1 cellular context compared by ENCODE assay signal in the genomic region with DNA sequence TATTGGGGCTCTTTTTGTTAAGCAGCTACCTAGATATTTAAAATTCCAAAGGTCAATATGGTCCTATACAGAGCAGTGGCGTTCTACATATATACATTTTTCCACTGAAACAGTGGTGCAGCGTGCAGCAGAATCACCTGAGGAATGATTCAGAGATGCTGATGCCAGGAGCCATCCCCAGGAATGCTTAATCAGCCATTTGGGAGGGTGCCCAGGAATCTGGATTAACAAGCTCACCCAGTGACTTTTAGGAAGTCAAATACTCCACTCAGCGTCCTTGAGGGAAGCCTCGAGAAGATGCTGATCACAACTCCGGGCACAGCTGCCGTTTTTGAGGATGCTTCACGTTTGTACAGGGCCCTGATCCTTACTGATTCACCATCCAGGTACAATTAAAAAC.
TF ChIP-seq lines count a peak whose summit lies in the region.

No MANE protein-coding gene starts in this region.

TF ChIP-seq in GM23338, 12 proteins besides CTCF, POLR2A, EP300 and RAD21 (continued from another document):
- TF ChIP-seq, protein P1, sequence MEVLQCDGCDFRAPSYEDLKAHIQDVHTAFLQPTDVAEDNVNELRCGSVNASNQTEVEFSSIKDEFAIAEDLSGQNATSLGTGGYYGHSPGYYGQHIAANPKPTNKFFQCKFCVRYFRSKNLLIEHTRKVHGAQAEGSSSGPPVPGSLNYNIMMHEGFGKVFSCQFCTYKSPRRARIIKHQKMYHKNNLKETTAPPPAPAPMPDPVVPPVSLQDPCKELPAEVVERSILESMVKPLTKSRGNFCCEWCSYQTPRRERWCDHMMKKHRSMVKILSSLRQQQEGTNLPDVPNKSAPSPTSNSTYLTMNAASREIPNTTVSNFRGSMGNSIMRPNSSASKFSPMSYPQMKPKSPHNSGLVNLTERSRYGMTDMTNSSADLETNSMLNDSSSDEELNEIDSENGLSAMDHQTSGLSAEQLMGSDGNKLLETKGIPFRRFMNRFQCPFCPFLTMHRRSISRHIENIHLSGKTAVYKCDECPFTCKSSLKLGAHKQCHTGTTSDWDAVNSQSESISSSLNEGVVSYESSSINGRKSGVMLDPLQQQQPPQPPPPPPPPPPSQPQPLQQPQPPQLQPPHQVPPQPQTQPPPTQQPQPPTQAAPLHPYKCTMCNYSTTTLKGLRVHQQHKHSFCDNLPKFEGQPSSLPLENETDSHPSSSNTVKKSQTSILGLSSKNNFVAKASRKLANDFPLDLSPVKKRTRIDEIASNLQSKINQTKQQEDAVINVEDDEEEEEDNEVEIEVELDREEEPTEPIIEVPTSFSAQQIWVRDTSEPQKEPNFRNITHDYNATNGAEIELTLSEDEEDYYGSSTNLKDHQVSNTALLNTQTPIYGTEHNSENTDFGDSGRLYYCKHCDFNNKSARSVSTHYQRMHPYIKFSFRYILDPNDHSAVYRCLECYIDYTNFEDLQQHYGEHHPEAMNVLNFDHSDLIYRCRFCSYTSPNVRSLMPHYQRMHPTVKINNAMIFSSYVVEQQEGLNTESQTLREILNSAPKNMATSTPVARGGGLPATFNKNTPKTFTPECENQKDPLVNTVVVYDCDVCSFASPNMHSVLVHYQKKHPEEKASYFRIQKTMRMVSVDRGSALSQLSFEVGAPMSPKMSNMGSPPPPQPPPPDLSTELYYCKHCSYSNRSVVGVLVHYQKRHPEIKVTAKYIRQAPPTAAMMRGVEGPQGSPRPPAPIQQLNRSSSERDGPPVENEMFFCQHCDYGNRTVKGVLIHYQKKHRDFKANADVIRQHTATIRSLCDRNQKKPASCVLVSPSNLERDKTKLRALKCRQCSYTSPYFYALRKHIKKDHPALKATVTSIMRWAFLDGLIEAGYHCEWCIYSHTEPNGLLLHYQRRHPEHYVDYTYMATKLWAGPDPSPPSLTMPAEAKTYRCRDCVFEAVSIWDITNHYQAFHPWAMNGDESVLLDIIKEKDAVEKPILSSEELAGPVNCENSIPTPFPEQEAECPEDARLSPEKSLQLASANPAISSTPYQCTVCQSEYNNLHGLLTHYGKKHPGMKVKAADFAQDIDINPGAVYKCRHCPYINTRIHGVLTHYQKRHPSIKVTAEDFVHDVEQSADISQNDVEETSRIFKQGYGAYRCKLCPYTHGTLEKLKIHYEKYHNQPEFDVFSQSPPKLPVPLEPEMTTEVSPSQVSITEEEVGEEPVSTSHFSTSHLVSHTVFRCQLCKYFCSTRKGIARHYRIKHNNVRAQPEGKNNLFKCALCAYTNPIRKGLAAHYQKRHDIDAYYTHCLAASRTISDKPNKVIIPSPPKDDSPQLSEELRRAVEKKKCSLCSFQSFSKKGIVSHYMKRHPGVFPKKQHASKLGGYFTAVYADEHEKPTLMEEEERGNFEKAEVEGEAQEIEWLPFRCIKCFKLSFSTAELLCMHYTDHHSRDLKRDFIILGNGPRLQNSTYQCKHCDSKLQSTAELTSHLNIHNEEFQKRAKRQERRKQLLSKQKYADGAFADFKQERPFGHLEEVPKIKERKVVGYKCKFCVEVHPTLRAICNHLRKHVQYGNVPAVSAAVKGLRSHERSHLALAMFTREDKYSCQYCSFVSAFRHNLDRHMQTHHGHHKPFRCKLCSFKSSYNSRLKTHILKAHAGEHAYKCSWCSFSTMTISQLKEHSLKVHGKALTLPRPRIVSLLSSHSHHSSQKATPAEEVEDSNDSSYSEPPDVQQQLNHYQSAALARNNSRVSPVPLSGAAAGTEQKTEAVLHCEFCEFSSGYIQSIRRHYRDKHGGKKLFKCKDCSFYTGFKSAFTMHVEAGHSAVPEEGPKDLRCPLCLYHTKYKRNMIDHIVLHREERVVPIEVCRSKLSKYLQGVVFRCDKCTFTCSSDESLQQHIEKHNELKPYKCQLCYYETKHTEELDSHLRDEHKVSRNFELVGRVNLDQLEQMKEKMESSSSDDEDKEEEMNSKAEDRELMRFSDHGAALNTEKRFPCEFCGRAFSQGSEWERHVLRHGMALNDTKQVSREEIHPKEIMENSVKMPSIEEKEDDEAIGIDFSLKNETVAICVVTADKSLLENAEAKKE (CRISPR knock-in tag; IDR thresholded peaks at IDR 0.05), result no peak
- TF ChIP-seq NANOG (IDR thresholded peaks at IDR 0.05; ENCODE audit: borderline replicate concordance) (no peak), STAT1 (IDR thresholded peaks at IDR 0.05; ENCODE audit: unreplicated experiment) (no peak), POLR2AphosphoS5 (IDR thresholded peaks at IDR 0.05; ENCODE audit: low read depth) (no peak), ZNF114 (CRISPR knock-in tag; IDR thresholded peaks at IDR 0.05) (no peak), JUNB (IDR thresholded peaks at IDR 0.05; ENCODE audit: unreplicated experiment) (no peak), EZH2 (IDR thresholded peaks at IDR 0.05; ENCODE audit: low read depth, unreplicated experiment) (no peak)
- TF ChIP-seq, protein P2, sequence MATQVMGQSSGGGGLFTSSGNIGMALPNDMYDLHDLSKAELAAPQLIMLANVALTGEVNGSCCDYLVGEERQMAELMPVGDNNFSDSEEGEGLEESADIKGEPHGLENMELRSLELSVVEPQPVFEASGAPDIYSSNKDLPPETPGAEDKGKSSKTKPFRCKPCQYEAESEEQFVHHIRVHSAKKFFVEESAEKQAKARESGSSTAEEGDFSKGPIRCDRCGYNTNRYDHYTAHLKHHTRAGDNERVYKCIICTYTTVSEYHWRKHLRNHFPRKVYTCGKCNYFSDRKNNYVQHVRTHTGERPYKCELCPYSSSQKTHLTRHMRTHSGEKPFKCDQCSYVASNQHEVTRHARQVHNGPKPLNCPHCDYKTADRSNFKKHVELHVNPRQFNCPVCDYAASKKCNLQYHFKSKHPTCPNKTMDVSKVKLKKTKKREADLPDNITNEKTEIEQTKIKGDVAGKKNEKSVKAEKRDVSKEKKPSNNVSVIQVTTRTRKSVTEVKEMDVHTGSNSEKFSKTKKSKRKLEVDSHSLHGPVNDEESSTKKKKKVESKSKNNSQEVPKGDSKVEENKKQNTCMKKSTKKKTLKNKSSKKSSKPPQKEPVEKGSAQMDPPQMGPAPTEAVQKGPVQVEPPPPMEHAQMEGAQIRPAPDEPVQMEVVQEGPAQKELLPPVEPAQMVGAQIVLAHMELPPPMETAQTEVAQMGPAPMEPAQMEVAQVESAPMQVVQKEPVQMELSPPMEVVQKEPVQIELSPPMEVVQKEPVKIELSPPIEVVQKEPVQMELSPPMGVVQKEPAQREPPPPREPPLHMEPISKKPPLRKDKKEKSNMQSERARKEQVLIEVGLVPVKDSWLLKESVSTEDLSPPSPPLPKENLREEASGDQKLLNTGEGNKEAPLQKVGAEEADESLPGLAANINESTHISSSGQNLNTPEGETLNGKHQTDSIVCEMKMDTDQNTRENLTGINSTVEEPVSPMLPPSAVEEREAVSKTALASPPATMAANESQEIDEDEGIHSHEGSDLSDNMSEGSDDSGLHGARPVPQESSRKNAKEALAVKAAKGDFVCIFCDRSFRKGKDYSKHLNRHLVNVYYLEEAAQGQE (IDR thresholded peaks at IDR 0.05; ENCODE audit: unreplicated experiment), result no peak
TF ChIP-seq in GM23338: peak in this region for 0.
